Comparison of ENCODE assay signal across 31 cellular contexts in the genomic region with DNA sequence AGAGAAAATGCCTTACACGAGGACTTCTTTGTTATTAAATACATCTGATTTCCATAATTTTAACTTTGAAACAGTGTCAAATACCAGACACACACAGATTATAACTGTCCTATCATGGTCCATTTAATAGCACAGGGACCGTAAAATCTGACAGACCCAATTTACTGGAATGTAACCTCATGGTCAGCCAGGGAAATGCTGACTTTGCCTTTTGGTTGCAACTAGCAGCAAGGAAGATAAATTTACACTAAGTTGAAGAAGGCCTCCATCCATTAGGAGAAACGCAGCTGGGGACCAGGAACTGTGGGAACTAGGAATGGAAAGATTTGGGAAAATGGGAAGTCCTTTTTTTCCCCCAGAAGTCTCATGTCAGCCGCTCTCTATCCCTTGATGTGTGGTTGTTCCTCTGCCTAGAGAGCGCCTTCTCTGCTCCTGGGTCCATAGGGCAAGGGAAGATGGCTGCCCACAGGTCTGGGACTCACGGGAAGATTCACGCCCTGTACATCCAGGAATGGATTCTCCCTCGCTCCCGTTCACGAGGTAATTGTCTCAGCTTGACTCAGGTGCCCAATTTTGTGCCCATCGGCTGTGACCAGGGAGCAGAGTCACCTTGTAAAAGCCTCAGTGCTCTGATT.
"Had no signal": no experiment of that assay in that cellular context is flagged by ENCODE, and none has a peak within 500 bp of the region (broad histone marks: within the 10 kb centered on the region; RNA-seq: fewer than 3 reads in every experiment).

No MANE protein-coding gene starts in this region.

- H3K4me3 Mint-ChIP-seq: dendritic cell treated with granulocyte-macrophage colony-stimulating factor and Interleukin-4, amounts not matched to agents 40 ng/mL and 50 ng/mL, for 4 days; endodermal cell; mesothelial cell of epicardium; naive B cell; natural killer cell treated with Interleukin-12 subunit alpha and Interleukin-12 subunit beta and Interleukin-15 and Interleukin-18, amount 100 ng/mL, for 72 hours; neural crest cell; stimulated activated naive B cell treated with anti-CD40 and anti-IgM and Interleukin-4, amounts not matched to agents 10 μg/mL and 1 μg/mL and 100 μg/mL, for 72 hours; stimulated activated naive CD8-positive, alpha-beta T cell treated with anti-CD3 and anti-CD28 coated beads, Interleukin-15, Interleukin-2, amounts not matched to agents 100 ng/mL and 50 ng/mL, for 24 hours had no signal

- H3K9me3 Mint-ChIP-seq: dendritic cell treated with granulocyte-macrophage colony-stimulating factor and Interleukin-4, amounts not matched to agents 40 ng/mL and 50 ng/mL, for 4 days; endodermal cell; mesothelial cell of epicardium; naive B cell; natural killer cell treated with Interleukin-12 subunit alpha and Interleukin-12 subunit beta and Interleukin-15 and Interleukin-18, amount 100 ng/mL, for 72 hours; neural crest cell; stimulated activated naive B cell treated with anti-CD40 and anti-IgM and Interleukin-4, amounts not matched to agents 10 μg/mL and 1 μg/mL and 100 μg/mL, for 72 hours; stimulated activated naive CD8-positive, alpha-beta T cell treated with anti-CD3 and anti-CD28 coated beads, Interleukin-15, Interleukin-2, amounts not matched to agents 100 ng/mL and 50 ng/mL, for 24 hours had no signal

- H3K27ac ChIP-seq: colonic mucosa, epithelial cell of prostate, gastrocnemius medialis, left lung, ovary, psoas muscle, skin epidermis, spleen, thoracic aorta, transverse colon, upper lobe of right lung, uterus had no signal

- H3K4me1 ChIP-seq: colonic mucosa, gastrocnemius medialis, left lung, psoas muscle, spleen, transverse colon, upper lobe of right lung, uterus had no signal

- H3K4me3 ChIP-seq: colonic mucosa, gastrocnemius medialis, left lung, mucosa of descending colon, ovary, psoas muscle, skin epidermis, spleen, thoracic aorta, transverse colon, upper lobe of right lung, uterus had no signal

- H3K36me3 Mint-ChIP-seq: mesothelial cell of epicardium; naive B cell; natural killer cell treated with Interleukin-12 subunit alpha and Interleukin-12 subunit beta and Interleukin-15 and Interleukin-18, amount 100 ng/mL, for 72 hours; stimulated activated naive B cell treated with anti-CD40 and anti-IgM and Interleukin-4, amounts not matched to agents 10 μg/mL and 1 μg/mL and 100 μg/mL, for 72 hours had no signal

- H3K36me3 ChIP-seq: colonic mucosa, gastrocnemius medialis, left lung, ovary, spleen, thoracic aorta, transverse colon, upper lobe of right lung, uterus had no signal

- ATAC-seq: esophagus mucosa; gastrocnemius medialis; left lung; mucosa of descending colon; natural killer cell treated with Interleukin-12 subunit alpha and Interleukin-12 subunit beta and Interleukin-15 and Interleukin-18, amount 100 ng/mL, for 72 hours; psoas muscle; right cardiac atrium; stimulated activated naive B cell treated with anti-CD40 and anti-IgM and Interleukin-4, amounts not matched to agents 10 μg/mL and 1 μg/mL and 100 μg/mL, for 72 hours; upper lobe of right lung had no signal

- DNase-seq: colonic mucosa; effector CD8-positive, alpha-beta T cell; endodermal cell; foreskin fibroblast; gastrocnemius medialis; head of caudate nucleus; kidney; left lung; mesenchymal stem cell; mucosa of descending colon; naive B cell; nucleus accumbens; ovary; posterior cingulate gyrus; psoas muscle; spleen; stimulated activated CD4-positive, alpha-beta T cell treated with anti-CD3 and anti-CD28 coated beads, Interleukin-4, amount 100 ng/mL, for 4 hours; stimulated activated naive B cell treated with anti-CD40 and anti-IgM and Interleukin-4, amounts not matched to agents 10 μg/mL and 1 μg/mL and 100 μg/mL, for 72 hours; transverse colon; upper lobe of right lung; uterus had no signal

- H3K9me3 ChIP-seq: colonic mucosa, gastrocnemius medialis, left lung, mucosa of descending colon, ovary, psoas muscle, spleen, thoracic aorta, transverse colon, upper lobe of right lung, uterus had no signal

- H3K27ac Mint-ChIP-seq: dendritic cell treated with granulocyte-macrophage colony-stimulating factor and Interleukin-4, amounts not matched to agents 40 ng/mL and 50 ng/mL, for 4 days; endodermal cell; mesothelial cell of epicardium; naive B cell; natural killer cell treated with Interleukin-12 subunit alpha and Interleukin-12 subunit beta and Interleukin-15 and Interleukin-18, amount 100 ng/mL, for 72 hours; stimulated activated naive B cell treated with anti-CD40 and anti-IgM and Interleukin-4, amounts not matched to agents 10 μg/mL and 1 μg/mL and 100 μg/mL, for 72 hours; stimulated activated naive CD8-positive, alpha-beta T cell treated with anti-CD3 and anti-CD28 coated beads, Interleukin-15, Interleukin-2, amounts not matched to agents 100 ng/mL and 50 ng/mL, for 24 hours had no signal

- H3K4me1 Mint-ChIP-seq: naive B cell; neural crest cell; stimulated activated naive B cell treated with anti-CD40 and anti-IgM and Interleukin-4, amounts not matched to agents 10 μg/mL and 1 μg/mL and 100 μg/mL, for 72 hours had no signal

- H3K27me3 ChIP-seq: colonic mucosa, gastrocnemius medialis, left lung, ovary, spleen, transverse colon, upper lobe of right lung, uterus had no signal
